9 cellular contexts compared by ENCODE assay signal in the genomic region with DNA sequence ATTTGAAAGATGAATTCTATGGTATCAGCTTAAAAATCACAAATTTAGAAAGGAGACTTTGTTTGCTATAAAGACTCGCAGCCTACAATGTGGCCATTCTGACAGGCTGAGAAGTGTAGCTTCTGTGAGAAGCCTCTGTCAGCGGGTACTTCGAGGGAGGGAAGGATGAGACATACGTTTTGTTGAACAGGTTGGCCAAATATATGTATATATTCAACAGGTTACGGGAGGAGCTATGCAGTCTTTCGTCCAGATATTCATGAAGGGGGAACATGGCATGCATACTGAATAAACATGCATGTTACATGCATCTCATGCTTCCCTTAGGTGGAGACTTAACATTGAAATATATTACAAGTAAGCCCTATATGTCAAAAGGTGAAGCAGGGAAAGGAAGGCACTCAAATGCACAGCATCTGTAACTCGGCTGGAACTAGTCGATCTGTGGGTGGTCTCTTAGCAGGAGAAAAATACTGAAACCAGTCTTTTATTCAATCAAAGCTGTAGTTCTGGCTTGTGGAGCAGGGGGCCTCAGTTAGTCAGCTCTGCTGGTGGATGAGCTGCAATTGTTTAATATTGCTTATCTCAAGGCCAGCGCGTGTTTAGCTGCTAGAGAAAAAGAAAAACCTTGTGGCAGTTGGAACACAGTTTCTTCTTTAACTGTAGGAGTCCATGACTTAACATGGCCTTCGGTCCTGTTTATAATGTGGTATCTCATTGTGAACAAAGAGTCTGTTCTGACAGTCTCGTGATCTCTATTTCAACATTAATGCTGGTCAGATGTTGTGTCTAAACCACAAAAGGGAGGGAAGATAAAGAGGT.
DNase-seq lines count a peak whose midpoint lies in the region; ATAC-seq and TF ChIP-seq lines count a peak whose summit lies in the region.
"Had no signal": no experiment of that assay in that cellular context is flagged by ENCODE, and none has a peak within 500 bp of the region (broad histone marks: within the 10 kb centered on the region; RNA-seq: fewer than 3 reads in every experiment).

No MANE protein-coding gene starts in this region.

- H3K4me3 ChIP-seq in BJ (ENCODE audit: low read depth, low read length) (no peak overlapping the region), Loucy (ENCODE audit: low read length, poor library complexity, severe bottlenecking) (no peak overlapping the region), fibroblast of mammary gland (ENCODE audit: control insufficient read depth, low read depth, low read length) (no peak overlapping the region), trophoblast cell (ENCODE audit: low read depth, low read length) (no peak overlapping the region)

- H3K9ac ChIP-seq in Loucy (ENCODE audit: low read depth, low read length, poor library complexity, severe bottlenecking) (no peak overlapping the region), trophoblast cell (ENCODE audit: low read length) (no peak overlapping the region)

- no peak overlapping the region for H2BK12ac ChIP-seq in trophoblast cell (ENCODE audit: low read length)

- no peak overlapping the region for H4K8ac ChIP-seq in trophoblast cell (ENCODE audit: low read depth, low read length)

- H3K4ac ChIP-seq in trophoblast cell (ENCODE audit: low read depth, low read length), result no peak overlapping the region

- H3K9me2 ChIP-seq in Loucy (replicated peaks; ENCODE audit: low read depth, low read length), result no peaks in the 10 kb centered on the region

- TF ChIP-seq CTCF in BJ (IDR thresholded peaks at IDR 0.05; ENCODE audit: insufficient read depth, low read depth, low read length) (peak; percentile 17; the same call in 1 of the 2 replicates), Loucy (conservative IDR thresholded peaks at IDR 0.05; ENCODE audit: low read length) (peak; percentile 50), fibroblast of mammary gland (conservative IDR thresholded peaks at IDR 0.05; ENCODE audit: control insufficient read depth, insufficient read depth, low read depth, low read length) (peak; percentile 35)

- H2AFZ ChIP-seq in Loucy (ENCODE audit: low read length) (peak overlapping the region; percentile 57), trophoblast cell (ENCODE audit: insufficient read depth, low read length, poor library complexity) (no peak overlapping the region)

- H3K36me3 ChIP-seq in BJ (ENCODE audit: control insufficient read depth, insufficient read depth, low read length) (no peaks in the 10 kb centered on the region), Loucy (ENCODE audit: insufficient read depth, low read length) (no peaks in the 10 kb centered on the region), trophoblast cell (ENCODE audit: control insufficient read depth in 1 of 2, insufficient read depth in 2 of 2, low read length in 2 of 2) (no peaks in the 10 kb centered on the region)

- no peaks in the 10 kb centered on the region for H3K9me3 ChIP-seq in Loucy (ENCODE audit: insufficient read depth, low read depth, low read length)
- H3K9me3 ChIP-seq in trophoblast cell (ENCODE audit: insufficient read depth, low read depth, low read length), result no peaks in the 10 kb centered on the region

- H2BK120ac ChIP-seq in trophoblast cell (ENCODE audit: insufficient read depth, low read length, poor library complexity), result no peak overlapping the region

- no peak overlapping the region for H3K23ac ChIP-seq in trophoblast cell (ENCODE audit: low read length)

- no CpG with 5 or more reads among the region's 12 CpGs for WGBS in trophoblast cell (ENCODE audit: extremely low coverage, insufficient coverage, insufficient read length)

- H3K4me2 ChIP-seq in Loucy (ENCODE audit: low read depth, low read length, poor library complexity, severe bottlenecking) (no peak overlapping the region), trophoblast cell (ENCODE audit: low read length) (no peak overlapping the region)

- no peaks in the 10 kb centered on the region for H3K79me2 ChIP-seq in Loucy (ENCODE audit: insufficient read depth, low read length)
- no peaks in the 10 kb centered on the region for H3K79me2 ChIP-seq in trophoblast cell (ENCODE audit: control insufficient read depth, insufficient read depth, low read length, poor library complexity)

- DNase-seq in BJ (ENCODE audit: low read depth) (no peak), fibroblast of mammary gland (ENCODE audit: low read depth) (peak; percentile 48), trophoblast cell (no peak), medulla oblongata (ENCODE audit: extremely low spot score) (no peak), activated T-cell treated with anti-CD3 and anti-CD28 coated beads for 4 hours (no peak)
- DNase-seq: EL had no signal

- H3K79me1 ChIP-seq in trophoblast cell (ENCODE audit: low read length), result peaks cover 2% of the 10 kb centered on the region

- H3K4me1 ChIP-seq in Loucy (ENCODE audit: insufficient read depth, low read length, poor library complexity, severe bottlenecking) (no peaks in the 10 kb centered on the region), trophoblast cell (ENCODE audit: control insufficient read depth in 1 of 2, insufficient read depth in 2 of 2, low read length in 2 of 2) (peaks cover 0 to 3% of the 10 kb centered on the region in 2 experiments)

- H3K14ac ChIP-seq in trophoblast cell (ENCODE audit: low read length), result no peak overlapping the region

- H2AK5ac ChIP-seq in trophoblast cell (ENCODE audit: low read length), result no peak overlapping the region

- no peaks in the 10 kb centered on the region for H4K20me1 ChIP-seq in Loucy (ENCODE audit: insufficient read depth, low read length, poor library complexity, severe bottlenecking)

- H2BK5ac ChIP-seq in trophoblast cell (ENCODE audit: low read depth, low read length, poor library complexity), result no peak overlapping the region

- no peak overlapping the region for H4K91ac ChIP-seq in trophoblast cell (ENCODE audit: low read depth, low read length)

- POLR2A ChIA-PET in BJ (lab: Charles Lee), result no interaction called here

- no peak overlapping the region for H4K12ac ChIP-seq in trophoblast cell (ENCODE audit: low read depth, low read length)

- no peak overlapping the region for H3K18ac ChIP-seq in trophoblast cell (ENCODE audit: low read length)

- no peaks in the 10 kb centered on the region for H3F3A ChIP-seq in Loucy (ENCODE audit: low read depth)

- CTCF ChIA-PET in BJ (lab: Yijun Ruan, JAX), result interaction anchor here (0.7 to 1.3 kb wide), 3 partner anchors 20 to 39 kb away, joined by 3 read pairs; no protein-coding TSS in a partner anchor

- H3K27me3 ChIP-seq in BJ (ENCODE audit: control insufficient read depth, insufficient read depth, low read length), result peaks cover 2% of the 10 kb centered on the region; the same call in 1 of the 2 replicates
- H3K27me3 ChIP-seq in Loucy (ENCODE audit: insufficient read depth, low read length, poor library complexity, severe bottlenecking), result no peaks in the 10 kb centered on the region
- H3K27me3 ChIP-seq in trophoblast cell (ENCODE audit: insufficient read depth, low read length), result no peaks in the 10 kb centered on the region

- ATAC-seq in GM21367 (IDR thresholded peaks at IDR 0.05; ENCODE audit: unreplicated experiment), result peak; percentile 7
- no peak for ATAC-seq in activated CD4-positive, CD25-positive, alpha-beta regulatory T cell treated with anti-CD3 and anti-CD28 coated beads, Interleukin-2, amount 50 U/mL, for 24 hours

- H3K27ac ChIP-seq in trophoblast cell (ENCODE audit: low read depth, low read length), result no peak overlapping the region
